Comparison of ENCODE assay signal across 3 cellular contexts in genomic region chr3:186967686-186968085, GRCh38.
TF ChIP-seq lines count a peak whose summit lies in the region.

No MANE protein-coding gene starts in this region.

TF ChIP-seq in GM23338, 12 proteins besides CTCF, POLR2A, EP300 and RAD21 (continued from another document and continues in another):
- no peak for TF ChIP-seq CREB1 (CRISPR knock-in tag; IDR thresholded peaks at IDR 0.05; ENCODE audit: low read depth)
- no peak for TF ChIP-seq ZNF114 (CRISPR knock-in tag; IDR thresholded peaks at IDR 0.05)
- TF ChIP-seq ETS1 (IDR thresholded peaks at IDR 0.05) = no peak
- TF ChIP-seq REST (IDR thresholded peaks at IDR 0.05; ENCODE audit: unreplicated experiment) = no peak
- TF ChIP-seq EZH2 (IDR thresholded peaks at IDR 0.05; ENCODE audit: low read depth, unreplicated experiment) = no peak

TF ChIP-seq in H1, 55 proteins besides CTCF, POLR2A, EP300 and RAD21 (continued from another document):
- TF ChIP-seq ATF2 (IDR thresholded peaks at IDR 0.05; ENCODE audit: low read length) (no peak), KDM1A (IDR thresholded peaks at IDR 0.05; ENCODE audit: borderline replicate concordance, low read length) (no peak), SIX5 (IDR thresholded peaks at IDR 0.05; ENCODE audit: low read depth, low read length) (no peak), GTF2F1 (IDR thresholded peaks at IDR 0.05; ENCODE audit: borderline replicate concordance, low read depth, low read length) (no peak), MAX (IDR thresholded peaks at IDR 0.05) (no peak)

TF ChIP-seq in SK-N-SH treated with all-trans-retinoic acid at 6 μM for 48 hours, 23 proteins besides CTCF, POLR2A, EP300 and RAD21:
- no peak for TF ChIP-seq TOX (CRISPR knock-in tag; IDR thresholded peaks at IDR 0.05; ENCODE audit: borderline replicate concordance)
- TF ChIP-seq SNAI2 (CRISPR knock-in tag; IDR thresholded peaks at IDR 0.05) = no peak
- TF ChIP-seq PPARA (CRISPR knock-in tag; IDR thresholded peaks at IDR 0.05; ENCODE audit: borderline replicate concordance) = no peak
- TF ChIP-seq ZNF8 (CRISPR knock-in tag; IDR thresholded peaks at IDR 0.05) = no peak
- TF ChIP-seq OSR1 (CRISPR knock-in tag; IDR thresholded peaks at IDR 0.05) = no peak
- TF ChIP-seq RARB (CRISPR knock-in tag; IDR thresholded peaks at IDR 0.05) = no peak
- no peak for TF ChIP-seq ZC3H10 (CRISPR knock-in tag; IDR thresholded peaks at IDR 0.05)
